In the genomic region with DNA sequence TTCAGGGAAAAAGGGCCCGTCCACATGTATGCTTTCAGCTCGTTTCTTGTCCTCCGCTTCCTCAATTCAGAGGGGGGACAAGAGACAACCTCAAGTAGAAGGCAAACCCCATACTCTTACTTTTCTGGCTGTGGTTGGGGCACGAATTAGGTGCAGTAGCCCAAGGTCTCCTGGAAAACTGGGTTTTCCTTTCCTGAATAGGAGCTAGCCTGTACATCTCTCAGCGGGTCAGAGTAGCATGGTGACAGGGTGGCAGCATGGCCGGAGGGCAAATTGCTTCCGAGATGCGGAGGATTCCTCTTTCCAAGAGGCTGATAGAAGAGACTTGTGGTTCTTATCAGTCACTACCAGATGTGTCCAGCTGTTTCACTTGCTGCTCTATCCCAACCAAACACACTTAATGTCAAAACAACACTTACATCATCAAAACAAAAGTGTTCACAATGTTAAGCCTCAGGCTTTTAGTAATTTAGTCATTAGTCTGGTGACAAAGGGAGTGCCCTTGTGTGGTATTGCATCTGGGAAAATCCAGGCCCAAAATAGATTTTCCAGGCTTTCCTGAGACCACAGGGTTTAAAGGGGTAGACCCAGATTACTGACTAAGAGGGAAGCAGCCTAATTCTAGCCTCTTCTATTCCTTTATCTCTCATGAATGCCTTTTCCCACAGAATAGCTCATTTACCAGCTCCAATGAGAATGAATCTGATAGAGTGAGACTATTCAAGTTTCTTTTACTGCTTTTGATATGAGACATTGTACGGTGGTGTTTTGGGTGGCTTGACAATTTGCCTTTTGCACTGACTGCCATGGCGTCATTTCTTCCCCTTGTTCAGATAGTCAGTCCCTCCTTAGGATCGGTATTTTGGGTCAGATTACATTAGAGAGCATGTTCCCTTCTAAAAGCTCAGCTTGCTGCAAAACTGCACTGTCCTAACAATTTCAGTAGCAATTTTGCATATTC, we compare ENCODE assay signal across 1 cellular context.
TF ChIP-seq lines count a peak whose summit lies in the region.

No MANE protein-coding gene starts in this region.

TF ChIP-seq in K562, 482 proteins besides CTCF, POLR2A, EP300 and RAD21 (continued from another document and continues in another):
- TF ChIP-seq, protein P1, sequence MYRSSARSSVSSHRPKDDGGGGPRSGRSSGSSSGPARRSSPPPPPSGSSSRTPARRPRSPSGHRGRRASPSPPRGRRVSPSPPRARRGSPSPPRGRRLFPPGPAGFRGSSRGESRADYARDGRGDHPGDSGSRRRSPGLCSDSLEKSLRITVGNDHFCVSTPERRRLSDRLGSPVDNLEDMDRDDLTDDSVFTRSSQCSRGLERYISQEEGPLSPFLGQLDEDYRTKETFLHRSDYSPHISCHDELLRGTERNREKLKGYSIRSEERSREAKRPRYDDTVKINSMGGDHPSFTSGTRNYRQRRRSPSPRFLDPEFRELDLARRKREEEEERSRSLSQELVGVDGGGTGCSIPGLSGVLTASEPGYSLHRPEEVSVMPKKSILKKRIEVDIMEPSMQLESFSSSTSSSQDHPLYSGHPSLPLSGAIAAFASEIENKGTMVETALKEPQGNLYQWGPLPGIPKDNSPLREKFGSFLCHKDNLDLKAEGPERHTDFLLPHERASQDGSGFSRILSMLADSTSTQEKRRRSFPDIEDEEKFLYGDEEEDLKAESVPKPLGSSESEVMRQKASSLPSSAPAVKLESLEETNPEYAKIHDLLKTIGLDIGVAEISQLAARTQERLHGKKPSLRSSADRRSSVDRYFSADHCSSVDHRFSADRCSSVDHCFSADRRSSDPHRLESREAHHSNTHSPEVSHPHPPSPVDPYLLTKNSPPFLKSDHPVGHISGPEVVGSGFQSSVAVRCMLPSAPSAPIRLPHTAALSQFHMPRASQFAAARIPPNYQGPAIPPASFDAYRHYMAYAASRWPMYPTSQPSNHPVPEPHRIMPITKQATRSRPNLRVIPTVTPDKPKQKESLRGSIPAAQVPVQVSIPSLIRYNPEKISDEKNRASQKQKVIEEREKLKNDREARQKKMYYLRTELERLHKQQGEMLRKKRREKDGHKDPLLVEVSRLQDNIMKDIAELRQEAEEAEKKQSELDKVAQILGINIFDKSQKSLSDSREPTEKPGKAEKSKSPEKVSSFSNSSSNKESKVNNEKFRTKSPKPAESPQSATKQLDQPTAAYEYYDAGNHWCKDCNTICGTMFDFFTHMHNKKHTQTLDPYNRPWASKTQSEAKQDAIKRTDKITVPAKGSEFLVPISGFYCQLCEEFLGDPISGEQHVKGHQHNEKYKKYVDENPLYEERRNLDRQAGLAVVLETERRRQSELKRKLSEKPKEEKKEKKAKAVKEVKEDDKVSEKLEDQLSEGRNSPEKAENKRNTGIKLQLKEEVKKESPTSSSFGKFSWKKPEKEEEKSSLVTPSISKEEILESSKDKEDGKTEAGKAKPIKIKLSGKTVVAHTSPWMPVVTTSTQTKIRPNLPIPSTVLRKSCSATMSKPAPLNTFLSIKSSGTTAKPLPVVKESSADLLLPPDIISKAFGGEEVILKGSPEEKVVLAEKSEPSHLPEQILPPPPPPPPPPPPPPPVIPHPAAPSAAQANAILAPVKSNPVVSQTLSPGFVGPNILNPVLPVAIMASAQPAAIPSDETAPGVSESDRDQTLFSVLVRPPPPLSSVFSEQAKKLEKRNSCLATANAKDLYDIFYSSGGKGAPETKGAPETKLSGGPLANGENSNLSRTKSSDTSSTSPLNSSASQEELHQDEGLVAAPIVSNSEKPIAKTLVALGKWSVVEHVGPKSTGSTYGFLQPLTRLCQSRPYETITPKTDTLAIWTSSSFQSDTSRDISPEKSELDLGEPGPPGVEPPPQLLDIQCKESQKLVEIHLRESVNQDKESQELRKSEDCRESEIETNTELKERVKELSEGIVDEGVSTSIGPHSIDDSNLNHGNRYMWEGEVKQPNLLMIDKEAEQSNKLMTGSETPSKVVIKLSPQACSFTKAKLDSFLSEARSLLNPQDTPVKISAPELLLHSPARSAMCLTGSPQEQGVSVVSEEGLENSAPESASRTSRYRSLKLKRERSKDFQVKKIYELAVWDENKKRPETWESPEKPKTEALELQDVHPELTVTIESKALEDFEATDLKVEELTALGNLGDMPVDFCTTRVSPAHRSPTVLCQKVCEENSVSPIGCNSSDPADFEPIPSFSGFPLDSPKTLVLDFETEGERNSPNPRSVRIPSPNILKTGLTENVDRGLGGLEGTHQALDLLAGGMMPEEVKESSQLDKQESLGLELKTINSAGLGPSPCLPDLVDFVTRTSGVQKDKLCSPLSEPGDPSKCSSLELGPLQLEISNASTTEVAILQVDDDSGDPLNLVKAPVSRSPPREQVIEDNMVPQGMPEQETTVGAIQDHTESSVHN (IDR thresholded peaks at IDR 0.05; ENCODE audit: borderline replicate concordance in 1 of 2, low read depth in 1 of 2) = peak; percentile 65 to 99; a peak in 2 of 4 replicates
- TF ChIP-seq ZSCAN29 (IDR thresholded peaks at IDR 0.05) (no peak), ARID2 (IDR thresholded peaks at IDR 0.05) (no peak), ZBTB8A (IDR thresholded peaks at IDR 0.05; ENCODE audit: partially characterized antibody) (no peak), HOXB6 (CRISPR knock-in tag; IDR thresholded peaks at IDR 0.05; ENCODE audit: borderline replicate concordance) (no peak), PHF21A (IDR thresholded peaks at IDR 0.05; ENCODE audit: borderline replicate concordance, low read depth) (no peak), FUS (optimal IDR thresholded peaks at IDR 0.05; ENCODE audit: low read depth, low read length) (no peak), NR1H2 (CRISPR knock-in tag; IDR thresholded peaks at IDR 0.05) (no peak), BMI1 (IDR thresholded peaks at IDR 0.05; ENCODE audit: low read length) (peak; percentile 47; the same call in 1 of the 2 replicates), PTTG1 (tag; IDR thresholded peaks at IDR 0.05; ENCODE audit: low read depth) (no peak; the same call in 1 of the 2 replicates), KAT2B (IDR thresholded peaks at IDR 0.05; ENCODE audit: low read depth, low read length) (no peak), SRSF3 (IDR thresholded peaks at IDR 0.05; ENCODE audit: insufficient read depth, low read length) (no peak), ZFPM2 (CRISPR knock-in tag; IDR thresholded peaks at IDR 0.05) (no peak), SRSF7 (optimal IDR thresholded peaks at IDR 0.05; ENCODE audit: low read depth, low read length) (no peak), ZNF174 (CRISPR knock-in tag; IDR thresholded peaks at IDR 0.05) (no peak), FOXJ3 (CRISPR knock-in tag; IDR thresholded peaks at IDR 0.05) (no peak), MEF2A (IDR thresholded peaks at IDR 0.05; ENCODE audit: control insufficient read depth, low read depth, low read length) (peak; percentile 93), MAFK (IDR thresholded peaks at IDR 0.05; ENCODE audit: low read length) (peak; percentile 1; the same call in 1 of the 2 replicates), SRSF9 (IDR thresholded peaks at IDR 0.05; ENCODE audit: borderline replicate concordance, low read depth, low read length) (no peak), ZNF253 (CRISPR knock-in tag; conservative IDR thresholded peaks at IDR 0.05) (no peak), SAFB (IDR thresholded peaks at IDR 0.05; ENCODE audit: borderline replicate concordance, low read depth, low read length) (no peak), ZNF41 (CRISPR knock-in tag; conservative IDR thresholded peaks at IDR 0.05) (no peak), ELF2 (CRISPR knock-in tag; IDR thresholded peaks at IDR 0.05) (no peak), BRD4 (IDR thresholded peaks at IDR 0.05) (no peak), NFE2 (IDR thresholded peaks at IDR 0.05; ENCODE audit: low read depth) (peak; percentile 32; the same call in 1 of the 2 replicates), ADNP (tag; IDR thresholded peaks at IDR 0.05) (no peak), HNRNPL (IDR thresholded peaks at IDR 0.05; ENCODE audit: low read depth, low read length) (no peak), RBM25 (IDR thresholded peaks at IDR 0.05; ENCODE audit: low read depth, low read length, severe bottlenecking) (no peak), U2AF2 (optimal IDR thresholded peaks at IDR 0.05; ENCODE audit: low read depth, low read length) (no peak), CREBBP (IDR thresholded peaks at IDR 0.05; ENCODE audit: low read depth, low read length) (no peak), JUNB (CRISPR knock-in tag; conservative IDR thresholded peaks at IDR 0.05) (no peak), ZNF668 (CRISPR knock-in tag; IDR thresholded peaks at IDR 0.05) (no peak), SMAD4 (CRISPR knock-in tag; conservative IDR thresholded peaks at IDR 0.05) (peak; percentile 94)
- TF ChIP-seq, protein P2, sequence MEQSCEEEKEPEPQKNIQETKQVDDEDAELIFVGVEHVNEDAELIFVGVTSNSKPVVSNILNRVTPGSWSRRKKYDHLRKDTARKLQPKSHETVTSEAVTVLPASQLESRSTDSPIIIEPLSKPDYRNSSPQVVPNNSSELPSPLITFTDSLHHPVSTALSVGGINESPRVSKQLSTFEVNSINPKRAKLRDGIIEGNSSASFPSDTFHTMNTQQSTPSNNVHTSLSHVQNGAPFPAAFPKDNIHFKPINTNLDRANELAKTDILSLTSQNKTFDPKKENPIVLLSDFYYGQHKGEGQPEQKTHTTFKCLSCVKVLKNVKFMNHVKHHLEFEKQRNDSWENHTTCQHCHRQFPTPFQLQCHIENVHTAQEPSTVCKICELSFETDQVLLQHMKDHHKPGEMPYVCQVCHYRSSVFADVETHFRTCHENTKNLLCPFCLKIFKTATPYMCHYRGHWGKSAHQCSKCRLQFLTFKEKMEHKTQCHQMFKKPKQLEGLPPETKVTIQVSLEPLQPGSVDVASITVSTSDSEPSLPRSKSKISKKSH (CRISPR knock-in tag; IDR thresholded peaks at IDR 0.05) = no peak
- TF ChIP-seq, protein P3, sequence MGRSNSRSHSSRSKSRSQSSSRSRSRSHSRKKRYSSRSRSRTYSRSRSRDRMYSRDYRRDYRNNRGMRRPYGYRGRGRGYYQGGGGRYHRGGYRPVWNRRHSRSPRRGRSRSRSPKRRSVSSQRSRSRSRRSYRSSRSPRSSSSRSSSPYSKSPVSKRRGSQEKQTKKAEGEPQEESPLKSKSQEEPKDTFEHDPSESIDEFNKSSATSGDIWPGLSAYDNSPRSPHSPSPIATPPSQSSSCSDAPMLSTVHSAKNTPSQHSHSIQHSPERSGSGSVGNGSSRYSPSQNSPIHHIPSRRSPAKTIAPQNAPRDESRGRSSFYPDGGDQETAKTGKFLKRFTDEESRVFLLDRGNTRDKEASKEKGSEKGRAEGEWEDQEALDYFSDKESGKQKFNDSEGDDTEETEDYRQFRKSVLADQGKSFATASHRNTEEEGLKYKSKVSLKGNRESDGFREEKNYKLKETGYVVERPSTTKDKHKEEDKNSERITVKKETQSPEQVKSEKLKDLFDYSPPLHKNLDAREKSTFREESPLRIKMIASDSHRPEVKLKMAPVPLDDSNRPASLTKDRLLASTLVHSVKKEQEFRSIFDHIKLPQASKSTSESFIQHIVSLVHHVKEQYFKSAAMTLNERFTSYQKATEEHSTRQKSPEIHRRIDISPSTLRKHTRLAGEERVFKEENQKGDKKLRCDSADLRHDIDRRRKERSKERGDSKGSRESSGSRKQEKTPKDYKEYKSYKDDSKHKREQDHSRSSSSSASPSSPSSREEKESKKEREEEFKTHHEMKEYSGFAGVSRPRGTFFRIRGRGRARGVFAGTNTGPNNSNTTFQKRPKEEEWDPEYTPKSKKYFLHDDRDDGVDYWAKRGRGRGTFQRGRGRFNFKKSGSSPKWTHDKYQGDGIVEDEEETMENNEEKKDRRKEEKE (IDR thresholded peaks at IDR 0.05; ENCODE audit: borderline replicate concordance in 1 of 2, control insufficient read depth in 1 of 2, low read depth in 2 of 2, low read length in 1 of 2) = no peak
- TF ChIP-seq, protein P4, sequence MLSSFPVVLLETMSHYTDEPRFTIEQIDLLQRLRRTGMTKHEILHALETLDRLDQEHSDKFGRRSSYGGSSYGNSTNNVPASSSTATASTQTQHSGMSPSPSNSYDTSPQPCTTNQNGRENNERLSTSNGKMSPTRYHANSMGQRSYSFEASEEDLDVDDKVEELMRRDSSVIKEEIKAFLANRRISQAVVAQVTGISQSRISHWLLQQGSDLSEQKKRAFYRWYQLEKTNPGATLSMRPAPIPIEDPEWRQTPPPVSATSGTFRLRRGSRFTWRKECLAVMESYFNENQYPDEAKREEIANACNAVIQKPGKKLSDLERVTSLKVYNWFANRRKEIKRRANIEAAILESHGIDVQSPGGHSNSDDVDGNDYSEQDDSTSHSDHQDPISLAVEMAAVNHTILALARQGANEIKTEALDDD (IDR thresholded peaks at IDR 0.05) = peak; percentile 73
- TF ChIP-seq, protein P5, sequence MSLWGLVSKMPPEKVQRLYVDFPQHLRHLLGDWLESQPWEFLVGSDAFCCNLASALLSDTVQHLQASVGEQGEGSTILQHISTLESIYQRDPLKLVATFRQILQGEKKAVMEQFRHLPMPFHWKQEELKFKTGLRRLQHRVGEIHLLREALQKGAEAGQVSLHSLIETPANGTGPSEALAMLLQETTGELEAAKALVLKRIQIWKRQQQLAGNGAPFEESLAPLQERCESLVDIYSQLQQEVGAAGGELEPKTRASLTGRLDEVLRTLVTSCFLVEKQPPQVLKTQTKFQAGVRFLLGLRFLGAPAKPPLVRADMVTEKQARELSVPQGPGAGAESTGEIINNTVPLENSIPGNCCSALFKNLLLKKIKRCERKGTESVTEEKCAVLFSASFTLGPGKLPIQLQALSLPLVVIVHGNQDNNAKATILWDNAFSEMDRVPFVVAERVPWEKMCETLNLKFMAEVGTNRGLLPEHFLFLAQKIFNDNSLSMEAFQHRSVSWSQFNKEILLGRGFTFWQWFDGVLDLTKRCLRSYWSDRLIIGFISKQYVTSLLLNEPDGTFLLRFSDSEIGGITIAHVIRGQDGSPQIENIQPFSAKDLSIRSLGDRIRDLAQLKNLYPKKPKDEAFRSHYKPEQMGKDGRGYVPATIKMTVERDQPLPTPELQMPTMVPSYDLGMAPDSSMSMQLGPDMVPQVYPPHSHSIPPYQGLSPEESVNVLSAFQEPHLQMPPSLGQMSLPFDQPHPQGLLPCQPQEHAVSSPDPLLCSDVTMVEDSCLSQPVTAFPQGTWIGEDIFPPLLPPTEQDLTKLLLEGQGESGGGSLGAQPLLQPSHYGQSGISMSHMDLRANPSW (CRISPR knock-in tag; IDR thresholded peaks at IDR 0.05) = no peak
- TF ChIP-seq, protein P6, sequence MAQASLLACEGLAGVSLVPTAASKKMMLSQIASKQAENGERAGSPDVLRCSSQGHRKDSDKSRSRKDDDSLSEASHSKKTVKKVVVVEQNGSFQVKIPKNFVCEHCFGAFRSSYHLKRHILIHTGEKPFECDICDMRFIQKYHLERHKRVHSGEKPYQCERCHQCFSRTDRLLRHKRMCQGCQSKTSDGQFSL (CRISPR knock-in tag; IDR thresholded peaks at IDR 0.05) = no peak
- TF ChIP-seq, protein P6 (tag; IDR thresholded peaks at IDR 0.05) = no peak
- TF ChIP-seq, protein P7, sequence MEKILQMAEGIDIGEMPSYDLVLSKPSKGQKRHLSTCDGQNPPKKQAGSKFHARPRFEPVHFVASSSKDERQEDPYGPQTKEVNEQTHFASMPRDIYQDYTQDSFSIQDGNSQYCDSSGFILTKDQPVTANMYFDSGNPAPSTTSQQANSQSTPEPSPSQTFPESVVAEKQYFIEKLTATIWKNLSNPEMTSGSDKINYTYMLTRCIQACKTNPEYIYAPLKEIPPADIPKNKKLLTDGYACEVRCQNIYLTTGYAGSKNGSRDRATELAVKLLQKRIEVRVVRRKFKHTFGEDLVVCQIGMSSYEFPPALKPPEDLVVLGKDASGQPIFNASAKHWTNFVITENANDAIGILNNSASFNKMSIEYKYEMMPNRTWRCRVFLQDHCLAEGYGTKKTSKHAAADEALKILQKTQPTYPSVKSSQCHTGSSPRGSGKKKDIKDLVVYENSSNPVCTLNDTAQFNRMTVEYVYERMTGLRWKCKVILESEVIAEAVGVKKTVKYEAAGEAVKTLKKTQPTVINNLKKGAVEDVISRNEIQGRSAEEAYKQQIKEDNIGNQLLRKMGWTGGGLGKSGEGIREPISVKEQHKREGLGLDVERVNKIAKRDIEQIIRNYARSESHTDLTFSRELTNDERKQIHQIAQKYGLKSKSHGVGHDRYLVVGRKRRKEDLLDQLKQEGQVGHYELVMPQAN (IDR thresholded peaks at IDR 0.05; ENCODE audit: borderline replicate concordance) = no peak
